Comparison of ENCODE assay signal across 1 cellular context in genomic region chr20:50555687-50556086, GRCh38.
TF ChIP-seq lines count a peak whose summit lies in the region.

No MANE protein-coding gene starts in this region.

TF ChIP-seq in K562, 482 proteins besides CTCF, POLR2A, EP300 and RAD21 (continued from another document):
- TF ChIP-seq, protein P1, sequence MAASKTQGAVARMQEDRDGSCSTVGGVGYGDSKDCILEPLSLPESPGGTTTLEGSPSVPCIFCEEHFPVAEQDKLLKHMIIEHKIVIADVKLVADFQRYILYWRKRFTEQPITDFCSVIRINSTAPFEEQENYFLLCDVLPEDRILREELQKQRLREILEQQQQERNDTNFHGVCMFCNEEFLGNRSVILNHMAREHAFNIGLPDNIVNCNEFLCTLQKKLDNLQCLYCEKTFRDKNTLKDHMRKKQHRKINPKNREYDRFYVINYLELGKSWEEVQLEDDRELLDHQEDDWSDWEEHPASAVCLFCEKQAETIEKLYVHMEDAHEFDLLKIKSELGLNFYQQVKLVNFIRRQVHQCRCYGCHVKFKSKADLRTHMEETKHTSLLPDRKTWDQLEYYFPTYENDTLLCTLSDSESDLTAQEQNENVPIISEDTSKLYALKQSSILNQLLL (CRISPR knock-in tag; IDR thresholded peaks at IDR 0.05; ENCODE audit: borderline replicate concordance): no peak
- TF ChIP-seq MAFF (IDR thresholded peaks at IDR 0.05; ENCODE audit: low read length) (no peak), ZNF232 (CRISPR knock-in tag; IDR thresholded peaks at IDR 0.05) (no peak), ARID1B (IDR thresholded peaks at IDR 0.05) (0 out of 2 replicates have a peak, but pooled peaks have one; percentile 8), RCOR1 (IDR thresholded peaks at IDR 0.05; ENCODE audit: borderline replicate concordance in 1 of 2, low read depth in 2 of 2, low read length in 2 of 2) (peak in 1 of 2 experiments; percentile 57; a peak in 1 of 4 replicates), ZNF644 (tag; IDR thresholded peaks at IDR 0.05; ENCODE audit: low read depth) (no peak), SMARCB1 (IDR thresholded peaks at IDR 0.05; ENCODE audit: insufficient read length, low read depth) (no peak), ZNF41 (CRISPR knock-in tag; conservative IDR thresholded peaks at IDR 0.05) (no peak), ZNF408 (CRISPR knock-in tag; IDR thresholded peaks at IDR 0.05; ENCODE audit: low read depth) (no peak), FOXK1 (CRISPR knock-in tag; IDR thresholded peaks at IDR 0.05; ENCODE audit: borderline replicate concordance) (no peak)
- TF ChIP-seq, protein P2, sequence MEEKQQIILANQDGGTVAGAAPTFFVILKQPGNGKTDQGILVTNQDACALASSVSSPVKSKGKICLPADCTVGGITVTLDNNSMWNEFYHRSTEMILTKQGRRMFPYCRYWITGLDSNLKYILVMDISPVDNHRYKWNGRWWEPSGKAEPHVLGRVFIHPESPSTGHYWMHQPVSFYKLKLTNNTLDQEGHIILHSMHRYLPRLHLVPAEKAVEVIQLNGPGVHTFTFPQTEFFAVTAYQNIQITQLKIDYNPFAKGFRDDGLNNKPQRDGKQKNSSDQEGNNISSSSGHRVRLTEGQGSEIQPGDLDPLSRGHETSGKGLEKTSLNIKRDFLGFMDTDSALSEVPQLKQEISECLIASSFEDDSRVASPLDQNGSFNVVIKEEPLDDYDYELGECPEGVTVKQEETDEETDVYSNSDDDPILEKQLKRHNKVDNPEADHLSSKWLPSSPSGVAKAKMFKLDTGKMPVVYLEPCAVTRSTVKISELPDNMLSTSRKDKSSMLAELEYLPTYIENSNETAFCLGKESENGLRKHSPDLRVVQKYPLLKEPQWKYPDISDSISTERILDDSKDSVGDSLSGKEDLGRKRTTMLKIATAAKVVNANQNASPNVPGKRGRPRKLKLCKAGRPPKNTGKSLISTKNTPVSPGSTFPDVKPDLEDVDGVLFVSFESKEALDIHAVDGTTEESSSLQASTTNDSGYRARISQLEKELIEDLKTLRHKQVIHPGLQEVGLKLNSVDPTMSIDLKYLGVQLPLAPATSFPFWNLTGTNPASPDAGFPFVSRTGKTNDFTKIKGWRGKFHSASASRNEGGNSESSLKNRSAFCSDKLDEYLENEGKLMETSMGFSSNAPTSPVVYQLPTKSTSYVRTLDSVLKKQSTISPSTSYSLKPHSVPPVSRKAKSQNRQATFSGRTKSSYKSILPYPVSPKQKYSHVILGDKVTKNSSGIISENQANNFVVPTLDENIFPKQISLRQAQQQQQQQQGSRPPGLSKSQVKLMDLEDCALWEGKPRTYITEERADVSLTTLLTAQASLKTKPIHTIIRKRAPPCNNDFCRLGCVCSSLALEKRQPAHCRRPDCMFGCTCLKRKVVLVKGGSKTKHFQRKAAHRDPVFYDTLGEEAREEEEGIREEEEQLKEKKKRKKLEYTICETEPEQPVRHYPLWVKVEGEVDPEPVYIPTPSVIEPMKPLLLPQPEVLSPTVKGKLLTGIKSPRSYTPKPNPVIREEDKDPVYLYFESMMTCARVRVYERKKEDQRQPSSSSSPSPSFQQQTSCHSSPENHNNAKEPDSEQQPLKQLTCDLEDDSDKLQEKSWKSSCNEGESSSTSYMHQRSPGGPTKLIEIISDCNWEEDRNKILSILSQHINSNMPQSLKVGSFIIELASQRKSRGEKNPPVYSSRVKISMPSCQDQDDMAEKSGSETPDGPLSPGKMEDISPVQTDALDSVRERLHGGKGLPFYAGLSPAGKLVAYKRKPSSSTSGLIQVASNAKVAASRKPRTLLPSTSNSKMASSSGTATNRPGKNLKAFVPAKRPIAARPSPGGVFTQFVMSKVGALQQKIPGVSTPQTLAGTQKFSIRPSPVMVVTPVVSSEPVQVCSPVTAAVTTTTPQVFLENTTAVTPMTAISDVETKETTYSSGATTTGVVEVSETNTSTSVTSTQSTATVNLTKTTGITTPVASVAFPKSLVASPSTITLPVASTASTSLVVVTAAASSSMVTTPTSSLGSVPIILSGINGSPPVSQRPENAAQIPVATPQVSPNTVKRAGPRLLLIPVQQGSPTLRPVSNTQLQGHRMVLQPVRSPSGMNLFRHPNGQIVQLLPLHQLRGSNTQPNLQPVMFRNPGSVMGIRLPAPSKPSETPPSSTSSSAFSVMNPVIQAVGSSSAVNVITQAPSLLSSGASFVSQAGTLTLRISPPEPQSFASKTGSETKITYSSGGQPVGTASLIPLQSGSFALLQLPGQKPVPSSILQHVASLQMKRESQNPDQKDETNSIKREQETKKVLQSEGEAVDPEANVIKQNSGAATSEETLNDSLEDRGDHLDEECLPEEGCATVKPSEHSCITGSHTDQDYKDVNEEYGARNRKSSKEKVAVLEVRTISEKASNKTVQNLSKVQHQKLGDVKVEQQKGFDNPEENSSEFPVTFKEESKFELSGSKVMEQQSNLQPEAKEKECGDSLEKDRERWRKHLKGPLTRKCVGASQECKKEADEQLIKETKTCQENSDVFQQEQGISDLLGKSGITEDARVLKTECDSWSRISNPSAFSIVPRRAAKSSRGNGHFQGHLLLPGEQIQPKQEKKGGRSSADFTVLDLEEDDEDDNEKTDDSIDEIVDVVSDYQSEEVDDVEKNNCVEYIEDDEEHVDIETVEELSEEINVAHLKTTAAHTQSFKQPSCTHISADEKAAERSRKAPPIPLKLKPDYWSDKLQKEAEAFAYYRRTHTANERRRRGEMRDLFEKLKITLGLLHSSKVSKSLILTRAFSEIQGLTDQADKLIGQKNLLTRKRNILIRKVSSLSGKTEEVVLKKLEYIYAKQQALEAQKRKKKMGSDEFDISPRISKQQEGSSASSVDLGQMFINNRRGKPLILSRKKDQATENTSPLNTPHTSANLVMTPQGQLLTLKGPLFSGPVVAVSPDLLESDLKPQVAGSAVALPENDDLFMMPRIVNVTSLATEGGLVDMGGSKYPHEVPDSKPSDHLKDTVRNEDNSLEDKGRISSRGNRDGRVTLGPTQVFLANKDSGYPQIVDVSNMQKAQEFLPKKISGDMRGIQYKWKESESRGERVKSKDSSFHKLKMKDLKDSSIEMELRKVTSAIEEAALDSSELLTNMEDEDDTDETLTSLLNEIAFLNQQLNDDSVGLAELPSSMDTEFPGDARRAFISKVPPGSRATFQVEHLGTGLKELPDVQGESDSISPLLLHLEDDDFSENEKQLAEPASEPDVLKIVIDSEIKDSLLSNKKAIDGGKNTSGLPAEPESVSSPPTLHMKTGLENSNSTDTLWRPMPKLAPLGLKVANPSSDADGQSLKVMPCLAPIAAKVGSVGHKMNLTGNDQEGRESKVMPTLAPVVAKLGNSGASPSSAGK (IDR thresholded peaks at IDR 0.05): no peak
